In the genomic region with DNA sequence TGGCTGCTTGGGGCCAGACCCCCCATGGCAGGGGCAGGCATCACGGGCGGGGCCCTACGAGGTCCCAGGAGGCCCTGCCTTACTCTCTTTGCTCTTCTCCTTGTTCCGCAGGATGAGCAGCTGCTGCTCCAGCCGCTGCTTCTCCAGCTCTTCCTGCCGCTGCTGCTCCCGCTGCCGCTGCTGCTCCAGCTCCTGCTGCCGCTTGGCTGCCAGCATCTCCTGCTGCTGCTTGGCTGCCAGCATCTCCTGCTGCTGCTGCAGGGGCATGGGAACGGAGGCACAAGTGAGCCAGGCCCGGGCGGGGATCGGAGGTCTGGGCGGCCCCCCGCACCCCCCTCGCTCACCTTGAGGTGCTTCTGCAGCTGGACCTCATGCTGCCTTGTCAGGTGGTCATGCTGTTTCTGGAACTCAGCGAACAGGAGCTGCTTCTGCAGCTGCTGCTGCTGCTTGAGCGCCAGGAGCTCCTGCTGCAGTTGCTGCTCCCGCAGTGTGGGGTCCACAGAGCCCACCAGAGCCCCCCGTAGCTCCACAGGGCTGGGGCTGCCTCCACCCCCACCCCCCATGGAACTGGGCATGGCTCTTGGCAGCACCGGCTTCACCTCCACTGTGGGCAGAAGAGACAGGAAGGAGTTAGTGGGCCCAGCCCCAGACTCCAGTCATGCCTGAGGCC, we compare ENCODE assay signal across 15 cellular contexts. TPM values are rescaled to one million over a fixed set of nuclear protein-coding genes. Genes with fewer than 3 reads are reported as not detected.
DNase-seq lines count a peak whose midpoint lies in the region; ATAC-seq and TF ChIP-seq lines count a peak whose summit lies in the region.
"Had no signal": no experiment of that assay in that cellular context is flagged by ENCODE, and none has a peak within 500 bp of the region (broad histone marks: within the 10 kb centered on the region; RNA-seq: fewer than 3 reads in every experiment).

No MANE protein-coding gene starts in this region.

- H3K4me1 ChIP-seq in BLaER1 = peaks cover 67% of the 10 kb centered on the region
- H3K4me1 ChIP-seq in HUES48 (ENCODE audit: control insufficient read depth, insufficient read depth, low read length) = peaks cover 13% of the 10 kb centered on the region
- peaks cover 41% of the 10 kb centered on the region for H3K4me1 ChIP-seq in mesenchymal stem cell (ENCODE audit: control insufficient read depth, insufficient read depth, low read depth, low read length)

- H3K36me3 ChIP-seq in BLaER1 (peaks cover 54% of the 10 kb centered on the region), HUES48 (ENCODE audit: control insufficient read depth, insufficient read depth, low read length) (peaks cover 31% of the 10 kb centered on the region), mesenchymal stem cell (ENCODE audit: control insufficient read depth in 1 of 2, insufficient read depth in 2 of 2, low read depth in 1 of 2, low read length in 2 of 2) (peaks cover 28 to 38% of the 10 kb centered on the region in 2 experiments)

- peak overlapping the region in 1 of 2 experiments; percentile 39 for H3K18ac ChIP-seq in mesenchymal stem cell (ENCODE audit: low read depth in 1 of 2, low read length in 2 of 2)

- H4K20me1 ChIP-seq in BLaER1 = peaks cover 25% of the 10 kb centered on the region

- no peak overlapping the region for H2BK120ac ChIP-seq in mesenchymal stem cell (ENCODE audit: low read depth, low read length)

- peaks cover 5% of the 10 kb centered on the region for H3K79me1 ChIP-seq in mesenchymal stem cell (replicated peaks; ENCODE audit: low read length, poor library complexity, severe bottlenecking)

- no peak for DNase-seq in RWPE1 (ENCODE audit: low spot score)
- DNase-seq in mesenchymal stem cell = no peak
- no peak for DNase-seq in T-helper 9 cell
- DNase-seq in left ventricle myocardium superior = no peak
- DNase-seq: Calu3; CD4-positive, CD25-positive, alpha-beta regulatory T cell; Karpas-422; NCI-H1417; NCI-H2081; NCI-H82; SIG-M5 had no signal

- H3K4me2 ChIP-seq in BLaER1 (peak overlapping the region; percentile 92), mesenchymal stem cell (ENCODE audit: low read length, poor library complexity, severe bottlenecking) (no peak overlapping the region)

- peak overlapping the region; percentile 4 for H2BK5ac ChIP-seq in mesenchymal stem cell (ENCODE audit: low read depth, low read length, poor library complexity, severe bottlenecking)

- H3K9ac ChIP-seq in BLaER1 (peak overlapping the region; percentile 60), HUES48 (ENCODE audit: low read depth, low read length) (no peak overlapping the region), mesenchymal stem cell (ENCODE audit: low read length) (no peak overlapping the region)

- peak overlapping the region; percentile 36 for H2BK15ac ChIP-seq in mesenchymal stem cell (ENCODE audit: low read depth, poor library complexity, severe bottlenecking)

- ATAC-seq in GM18519 (IDR thresholded peaks at IDR 0.05; ENCODE audit: low FRiP score, unreplicated experiment) = no peak
- no peak for ATAC-seq in GM19397 (IDR thresholded peaks at IDR 0.05; ENCODE audit: unreplicated experiment)
- no peak for ATAC-seq in left ventricle myocardium superior

- WGBS in mesenchymal stem cell = 90% methylated on average over 21 of the region's 21 CpGs

- H3K14ac ChIP-seq in mesenchymal stem cell (ENCODE audit: low read length in 2 of 2) = no peak overlapping the region

- no peak overlapping the region for H3K4ac ChIP-seq in mesenchymal stem cell (ENCODE audit: low read depth in 1 of 2, low read length in 2 of 2)

- no peak overlapping the region for H2AFZ ChIP-seq in mesenchymal stem cell (ENCODE audit: low read depth, low read length)

- no peak overlapping the region for H4K8ac ChIP-seq in mesenchymal stem cell (ENCODE audit: low read length)

- no peak overlapping the region for H3K23ac ChIP-seq in mesenchymal stem cell (ENCODE audit: low read length in 2 of 2)

- H3K27me3 ChIP-seq in BLaER1 = no peaks in the 10 kb centered on the region
- no peaks in the 10 kb centered on the region for H3K27me3 ChIP-seq in HUES48 (ENCODE audit: control insufficient read depth, insufficient read depth, low read length)
- no peaks in the 10 kb centered on the region for H3K27me3 ChIP-seq in mesenchymal stem cell (ENCODE audit: control insufficient read depth in 1 of 2, insufficient read depth in 1 of 2, low read length in 2 of 2)

- intact Hi-C loops in left ventricle myocardium superior (cut with micrococcal nuclease) = no loop called here

- H3K9me3 ChIP-seq in BLaER1 (no peaks in the 10 kb centered on the region), HUES48 (ENCODE audit: control insufficient read depth, insufficient read depth, low read length) (no peaks in the 10 kb centered on the region), mesenchymal stem cell (ENCODE audit: control insufficient read depth, low read length) (no peaks in the 10 kb centered on the region)

- H4K91ac ChIP-seq in mesenchymal stem cell (ENCODE audit: low read length) = peak overlapping the region; percentile 25

- H3K4me3 ChIP-seq in BLaER1 (no peak overlapping the region), HUES48 (ENCODE audit: low read depth, low read length) (no peak overlapping the region), mesenchymal stem cell (ENCODE audit: insufficient read depth in 1 of 2, low read depth in 1 of 2, low read length in 2 of 2) (peak overlapping the region in 1 of 2 experiments; percentile 17)

- CTCF ChIA-PET in RWPE1 (lab: Yijun Ruan, JAX) = no interaction called here

- H2AK5ac ChIP-seq in mesenchymal stem cell (ENCODE audit: low read length, severe bottlenecking) = peak overlapping the region; percentile 48

- TF ChIP-seq CTCF in RWPE1 (conservative IDR thresholded peaks at IDR 0.05; ENCODE audit: low read depth) = no peak

- H2BK12ac ChIP-seq in mesenchymal stem cell (ENCODE audit: low read length in 2 of 2) = peak overlapping the region in 1 of 2 experiments; percentile 32

- peak overlapping the region; percentile 93 for H3K27ac ChIP-seq in BLaER1
- peak overlapping the region; percentile 20 for H3K27ac ChIP-seq in HUES48 (ENCODE audit: low read depth, low read length)
- H3K27ac ChIP-seq in RWPE1 = peak overlapping the region; percentile 99
- no peak overlapping the region for H3K27ac ChIP-seq in mesenchymal stem cell (ENCODE audit: low read length, poor library complexity, severe bottlenecking)

- POLR2A ChIA-PET in RWPE1 (lab: Yijun Ruan, JAX; ENCODE audit: low non-redundant PET) = no interaction called here

RNA-seq across cellular contexts. Expression of gene G6PC3, which starts 22.8 kb away (rescaled TPM):
- polyA plus RNA-seq in mesenchymal stem cell (2013, experiment 1 of 2) = 158 TPM
- 165 TPM for polyA plus RNA-seq in mesenchymal stem cell (2013, experiment 2 of 2)
- 26.3 TPM for total RNA-seq in left ventricle myocardium superior

RNA-seq across cellular contexts. Expression of gene LSM12, which starts 26.9 kb away (rescaled TPM):
- polyA plus RNA-seq in mesenchymal stem cell (2013, experiment 1 of 2) = 74.2 TPM
- 73.4 TPM for polyA plus RNA-seq in mesenchymal stem cell (2013, experiment 2 of 2)
- total RNA-seq in left ventricle myocardium superior = 58.2 TPM

RNA-seq across cellular contexts. Expression of gene HDAC5, which starts 30.1 kb away (rescaled TPM):
- polyA plus RNA-seq in mesenchymal stem cell (2013, experiment 1 of 2) = 36.0 TPM
- 34.6 TPM for polyA plus RNA-seq in mesenchymal stem cell (2013, experiment 2 of 2)
- 81.4 TPM for total RNA-seq in left ventricle myocardium superior

RNA-seq across cellular contexts. Expression of gene HROB, which starts 48.4 kb away (rescaled TPM):
- 1.6 TPM for polyA plus RNA-seq in mesenchymal stem cell (2013, experiment 1 of 2)
- 1.6 TPM for polyA plus RNA-seq in mesenchymal stem cell (2013, experiment 2 of 2)
- total RNA-seq in left ventricle myocardium superior = 1.5 TPM
